Comparison of ENCODE assay signal across 1 cellular context in the genomic region with DNA sequence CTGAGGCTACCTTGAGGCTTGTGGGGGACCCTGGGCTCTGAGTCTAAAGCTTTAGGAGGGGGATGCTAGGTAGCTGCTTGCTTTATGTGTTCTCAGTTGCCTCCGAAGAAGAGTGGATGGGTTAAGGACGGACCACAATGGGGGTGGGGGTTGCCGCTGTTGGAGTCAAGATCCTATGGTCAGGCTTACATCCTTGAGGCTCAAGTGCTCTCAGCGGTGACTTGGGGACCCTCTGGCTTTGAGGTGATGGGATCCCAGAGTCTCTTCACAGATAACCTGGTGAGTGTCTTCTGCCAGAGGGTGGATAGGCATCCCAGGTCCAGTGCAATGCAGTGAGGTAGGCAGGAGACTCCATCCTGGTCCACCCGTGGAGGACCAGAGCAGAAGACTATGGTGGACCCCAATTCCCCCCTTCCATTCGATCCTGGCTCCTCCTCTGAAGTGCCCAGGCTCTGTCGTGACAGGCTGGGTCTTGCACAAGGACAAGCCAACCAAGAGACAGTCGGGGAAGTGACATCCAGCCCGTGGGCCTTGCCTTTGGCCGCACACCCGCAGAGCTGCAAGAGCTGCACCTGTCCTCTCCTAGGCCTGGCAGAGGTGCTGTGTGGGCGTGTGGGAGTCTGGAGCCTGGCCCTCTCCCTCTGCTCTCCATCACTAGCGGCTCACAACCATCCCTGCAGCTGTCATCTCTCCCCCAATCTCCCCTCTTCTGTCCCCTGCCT.
TF ChIP-seq lines count a peak whose summit lies in the region.

No MANE protein-coding gene starts in this region.

TF ChIP-seq in HCT116, 20 proteins besides CTCF, POLR2A, EP300 and RAD21:
- no peak for TF ChIP-seq CEBPB (IDR thresholded peaks at IDR 0.05; ENCODE audit: low read depth)
- TF ChIP-seq POLR2AphosphoS5 (IDR thresholded peaks at IDR 0.05; ENCODE audit: low read depth, low read length), result no peak
- no peak for TF ChIP-seq SRF (IDR thresholded peaks at IDR 0.05; ENCODE audit: low read depth)
- TF ChIP-seq YY1 (IDR thresholded peaks at IDR 0.05; ENCODE audit: extremely low read depth, insufficient replicate concordance, low read depth, low read length), result no peak
- TF ChIP-seq FOSL1 (IDR thresholded peaks at IDR 0.05; ENCODE audit: low read depth), result no peak
